10 cellular contexts compared by ENCODE assay signal in genomic region chr6:89999154-89999553, GRCh38.
DNase-seq lines count a peak whose midpoint lies in the region; ATAC-seq and TF ChIP-seq lines count a peak whose summit lies in the region.
"Had no signal": no experiment of that assay in that cellular context is flagged by ENCODE, and none has a peak within 500 bp of the region (broad histone marks: within the 10 kb centered on the region; RNA-seq: fewer than 3 reads in every experiment).

No MANE protein-coding gene starts in this region.

- DNase-seq in activated CD8-positive, alpha-beta T cell treated with anti-CD3 and anti-CD28 coated beads for 36 hours = peak; percentile 79
- DNase-seq in activated CD8-positive, alpha-beta T cell treated with anti-CD3 and anti-CD28 coated beads, Interleukin-2, amount 10 ng/mL, durations not matched to agents 7 days and 5 days = no peak
- DNase-seq in NCI-H748 (lab: John Stamatoyannopoulos, UW; ENCODE audit: unreplicated experiment) (peak; percentile 98), chondrocyte (ENCODE audit: low spot score) (no peak), 8988T (no peak), mesenteric fat pad (ENCODE audit: low spot score) (no peak)
- peak; percentile 47 for DNase-seq in stimulated activated naive CD8-positive, alpha-beta T cell treated with anti-CD3 and anti-CD28 coated beads, Interleukin-15, Interleukin-2, amounts not matched to agents 100 U/mL and 50 U/mL, for 24 hours
- no peak for DNase-seq in central memory CD4-positive, alpha-beta T cell

- CTCF ChIA-PET in activated CD8-positive, alpha-beta T cell treated with anti-CD3 and anti-CD28 coated beads for 36 hours (lab: Charles Lee) = interaction anchor here (1.4 to 1.6 kb wide), 2 partner anchors 22 to 28 kb away, joined by 3 to 4 read pairs; no protein-coding TSS in a partner anchor
- CTCF ChIA-PET in activated CD8-positive, alpha-beta T cell treated with anti-CD3 and anti-CD28 coated beads, Interleukin-2, amount 10 ng/mL, durations not matched to agents 7 days and 5 days (lab: Charles Lee) = interaction anchor here (0.6 to 2.1 kb wide), 3 partner anchors 9 to 75 kb away, joined by 3 to 5 read pairs (median 4); no protein-coding TSS in a partner anchor

- no peak overlapping the region for H3K4me3 Mint-ChIP-seq in activated CD8-positive, alpha-beta T cell treated with anti-CD3 and anti-CD28 coated beads for 36 hours
- no peak overlapping the region for H3K4me3 Mint-ChIP-seq in activated CD8-positive, alpha-beta T cell treated with anti-CD3 and anti-CD28 coated beads, Interleukin-2, amount 10 ng/mL, durations not matched to agents 7 days and 5 days
- no peak overlapping the region for H3K4me3 Mint-ChIP-seq in chondrocyte (ENCODE audit: unreplicated experiment)
- H3K4me3 Mint-ChIP-seq: central memory CD8-positive, alpha-beta T cell; neural crest cell had no signal

- H3K4me1 Mint-ChIP-seq in activated CD8-positive, alpha-beta T cell treated with anti-CD3 and anti-CD28 coated beads for 36 hours (ENCODE audit: low read depth) = peaks cover 47% of the 10 kb centered on the region
- H3K4me1 Mint-ChIP-seq in activated CD8-positive, alpha-beta T cell treated with anti-CD3 and anti-CD28 coated beads, Interleukin-2, amount 10 ng/mL, durations not matched to agents 7 days and 5 days (ENCODE audit: low read depth) = peaks cover 11% of the 10 kb centered on the region
- H3K4me1 Mint-ChIP-seq in chondrocyte (ENCODE audit: low read depth) = peaks cover 9% of the 10 kb centered on the region
- H3K4me1 Mint-ChIP-seq: central memory CD8-positive, alpha-beta T cell had no signal

- peaks cover 47% of the 10 kb centered on the region for H3K36me3 Mint-ChIP-seq in activated CD8-positive, alpha-beta T cell treated with anti-CD3 and anti-CD28 coated beads for 36 hours (ENCODE audit: low read depth)
- H3K36me3 Mint-ChIP-seq in activated CD8-positive, alpha-beta T cell treated with anti-CD3 and anti-CD28 coated beads, Interleukin-2, amount 10 ng/mL, durations not matched to agents 7 days and 5 days (ENCODE audit: low read depth) = peaks cover 43% of the 10 kb centered on the region
- no peaks in the 10 kb centered on the region for H3K36me3 Mint-ChIP-seq in chondrocyte (ENCODE audit: low read depth)

- H3K9me3 Mint-ChIP-seq in activated CD8-positive, alpha-beta T cell treated with anti-CD3 and anti-CD28 coated beads for 36 hours = no peaks in the 10 kb centered on the region
- H3K9me3 Mint-ChIP-seq in activated CD8-positive, alpha-beta T cell treated with anti-CD3 and anti-CD28 coated beads, Interleukin-2, amount 10 ng/mL, durations not matched to agents 7 days and 5 days (ENCODE audit: insufficient read depth) = no peaks in the 10 kb centered on the region
- no peaks in the 10 kb centered on the region for H3K9me3 Mint-ChIP-seq in chondrocyte (ENCODE audit: low read depth)
- H3K9me3 Mint-ChIP-seq: central memory CD8-positive, alpha-beta T cell had no signal

- peak; percentile 72 for ATAC-seq in activated CD8-positive, alpha-beta T cell treated with anti-CD3 and anti-CD28 coated beads for 36 hours
- ATAC-seq in activated CD8-positive, alpha-beta T cell treated with anti-CD3 and anti-CD28 coated beads, Interleukin-2, amount 10 ng/mL, durations not matched to agents 7 days and 5 days = no peak
- peak; percentile 35 for ATAC-seq in stimulated activated naive CD8-positive, alpha-beta T cell treated with anti-CD3 and anti-CD28 coated beads, Interleukin-15, Interleukin-2, amounts not matched to agents 100 U/mL and 50 U/mL, for 24 hours

- POLR2A ChIA-PET in activated CD8-positive, alpha-beta T cell treated with anti-CD3 and anti-CD28 coated beads for 36 hours (lab: Charles Lee) = interaction anchor here (1.2 kb wide), 1 partner anchor 19 kb away, joined by 4 read pairs; no protein-coding TSS in a partner anchor
- POLR2A ChIA-PET in activated CD8-positive, alpha-beta T cell treated with anti-CD3 and anti-CD28 coated beads, Interleukin-2, amount 10 ng/mL, durations not matched to agents 7 days and 5 days (lab: Charles Lee) = no interaction called here

- no peak overlapping the region for H3K27ac Mint-ChIP-seq in activated CD8-positive, alpha-beta T cell treated with anti-CD3 and anti-CD28 coated beads for 36 hours
- H3K27ac Mint-ChIP-seq in activated CD8-positive, alpha-beta T cell treated with anti-CD3 and anti-CD28 coated beads, Interleukin-2, amount 10 ng/mL, durations not matched to agents 7 days and 5 days = no peak overlapping the region
- peak overlapping the region; percentile 29 for H3K27ac Mint-ChIP-seq in chondrocyte (ENCODE audit: unreplicated experiment)

- intact Hi-C loops in activated CD8-positive, alpha-beta T cell treated with anti-CD3 and anti-CD28 coated beads for 36 hours (cut with micrococcal nuclease) = no loop called here

- no peaks in the 10 kb centered on the region for H3K27me3 Mint-ChIP-seq in activated CD8-positive, alpha-beta T cell treated with anti-CD3 and anti-CD28 coated beads for 36 hours
- H3K27me3 Mint-ChIP-seq in activated CD8-positive, alpha-beta T cell treated with anti-CD3 and anti-CD28 coated beads, Interleukin-2, amount 10 ng/mL, durations not matched to agents 7 days and 5 days (ENCODE audit: low read depth) = no peaks in the 10 kb centered on the region
- H3K27me3 Mint-ChIP-seq in chondrocyte (ENCODE audit: low read depth) = no peaks in the 10 kb centered on the region
- H3K27me3 Mint-ChIP-seq: central memory CD8-positive, alpha-beta T cell had no signal

- TF ChIP-seq CTCF in activated CD8-positive, alpha-beta T cell treated with anti-CD3 and anti-CD28 coated beads for 36 hours (IDR thresholded peaks at IDR 0.05) = no peak
- TF ChIP-seq CTCF in chondrocyte (IDR thresholded peaks at IDR 0.05) = no peak

Comparison
In these comparisons a context has a peak if more than half of its experiments do, and no peak if none do; other contexts are left out.
1. DNase-seq: peak in activated CD8-positive, alpha-beta T cell treated with anti-CD3 and anti-CD28 coated beads for 36 hours (single experiment), NCI-H748 (single experiment) and stimulated activated naive CD8-positive, alpha-beta T cell treated with anti-CD3 and anti-CD28 coated beads, Interleukin-15, Interleukin-2, amounts not matched to agents 100 U/mL and 50 U/mL, for 24 hours (single experiment); none in activated CD8-positive, alpha-beta T cell treated with anti-CD3 and anti-CD28 coated beads, Interleukin-2, amount 10 ng/mL, durations not matched to agents 7 days and 5 days (single experiment), chondrocyte (single experiment), 8988T (single experiment), mesenteric fat pad (single experiment) and central memory CD4-positive, alpha-beta T cell (single experiment).